Comparison of ENCODE assay signal across 1 cellular context in the genomic region with DNA sequence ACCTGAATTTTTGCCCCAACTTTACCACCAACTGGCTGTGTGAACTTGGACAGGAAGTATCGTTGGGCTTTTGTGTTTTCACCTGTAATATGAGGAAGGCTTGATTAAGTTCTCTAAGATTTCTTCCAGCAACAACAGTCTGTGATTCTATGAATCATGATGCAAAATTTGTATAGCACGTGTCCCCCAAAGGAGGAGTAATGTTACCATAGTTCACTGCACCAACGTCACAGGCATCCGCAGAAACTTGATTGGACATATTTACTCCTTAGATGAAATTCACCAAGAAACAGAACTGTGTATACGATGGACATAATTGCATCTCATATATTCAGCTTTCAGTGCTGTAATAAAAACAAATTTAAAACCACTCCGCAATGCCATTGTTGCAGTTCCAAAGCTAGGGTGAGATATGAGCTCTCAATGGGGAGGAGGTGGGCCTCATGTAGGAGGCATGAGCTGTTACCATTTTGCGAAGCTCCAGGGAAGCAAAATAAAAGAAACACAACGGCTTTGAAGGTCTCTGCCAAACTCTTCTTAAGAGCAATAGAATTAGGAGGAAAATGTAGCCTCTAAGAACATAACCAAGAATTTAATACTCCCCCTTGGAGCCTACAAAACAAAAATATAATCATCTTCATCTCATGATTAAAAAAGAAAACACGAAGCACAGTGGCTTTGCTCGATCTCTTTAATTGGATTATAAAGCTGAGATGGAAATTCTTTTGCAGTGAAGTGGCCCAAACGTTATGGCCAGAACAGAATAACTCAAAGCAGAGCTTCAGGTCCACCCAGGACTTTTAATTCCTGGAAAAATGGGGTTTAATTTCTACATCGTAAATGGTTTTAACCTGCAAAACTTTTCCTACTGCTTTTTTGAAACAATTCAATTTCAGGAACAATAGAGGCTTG.
TF ChIP-seq lines count a peak whose summit lies in the region.

No MANE protein-coding gene starts in this region.

TF ChIP-seq in K562, 482 proteins besides CTCF, POLR2A, EP300 and RAD21:
- TF ChIP-seq, protein P1, sequence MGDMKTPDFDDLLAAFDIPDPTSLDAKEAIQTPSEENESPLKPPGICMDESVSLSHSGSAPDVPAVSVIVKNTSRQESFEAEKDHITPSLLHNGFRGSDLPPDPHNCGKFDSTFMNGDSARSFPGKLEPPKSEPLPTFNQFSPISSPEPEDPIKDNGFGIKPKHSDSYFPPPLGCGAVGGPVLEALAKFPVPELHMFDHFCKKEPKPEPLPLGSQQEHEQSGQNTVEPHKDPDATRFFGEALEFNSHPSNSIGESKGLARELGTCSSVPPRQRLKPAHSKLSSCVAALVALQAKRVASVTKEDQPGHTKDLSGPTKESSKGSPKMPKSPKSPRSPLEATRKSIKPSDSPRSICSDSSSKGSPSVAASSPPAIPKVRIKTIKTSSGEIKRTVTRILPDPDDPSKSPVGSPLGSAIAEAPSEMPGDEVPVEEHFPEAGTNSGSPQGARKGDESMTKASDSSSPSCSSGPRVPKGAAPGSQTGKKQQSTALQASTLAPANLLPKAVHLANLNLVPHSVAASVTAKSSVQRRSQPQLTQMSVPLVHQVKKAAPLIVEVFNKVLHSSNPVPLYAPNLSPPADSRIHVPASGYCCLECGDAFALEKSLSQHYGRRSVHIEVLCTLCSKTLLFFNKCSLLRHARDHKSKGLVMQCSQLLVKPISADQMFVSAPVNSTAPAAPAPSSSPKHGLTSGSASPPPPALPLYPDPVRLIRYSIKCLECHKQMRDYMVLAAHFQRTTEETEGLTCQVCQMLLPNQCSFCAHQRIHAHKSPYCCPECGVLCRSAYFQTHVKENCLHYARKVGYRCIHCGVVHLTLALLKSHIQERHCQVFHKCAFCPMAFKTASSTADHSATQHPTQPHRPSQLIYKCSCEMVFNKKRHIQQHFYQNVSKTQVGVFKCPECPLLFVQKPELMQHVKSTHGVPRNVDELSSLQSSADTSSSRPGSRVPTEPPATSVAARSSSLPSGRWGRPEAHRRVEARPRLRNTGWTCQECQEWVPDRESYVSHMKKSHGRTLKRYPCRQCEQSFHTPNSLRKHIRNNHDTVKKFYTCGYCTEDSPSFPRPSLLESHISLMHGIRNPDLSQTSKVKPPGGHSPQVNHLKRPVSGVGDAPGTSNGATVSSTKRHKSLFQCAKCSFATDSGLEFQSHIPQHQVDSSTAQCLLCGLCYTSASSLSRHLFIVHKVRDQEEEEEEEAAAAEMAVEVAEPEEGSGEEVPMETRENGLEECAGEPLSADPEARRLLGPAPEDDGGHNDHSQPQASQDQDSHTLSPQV (IDR thresholded peaks at IDR 0.05): 0 out of 2 replicates have a peak, but pooled peaks have one; percentile 15
- no peak for TF ChIP-seq CXXC5 (CRISPR knock-in tag; IDR thresholded peaks at IDR 0.05)
- TF ChIP-seq, protein P2, sequence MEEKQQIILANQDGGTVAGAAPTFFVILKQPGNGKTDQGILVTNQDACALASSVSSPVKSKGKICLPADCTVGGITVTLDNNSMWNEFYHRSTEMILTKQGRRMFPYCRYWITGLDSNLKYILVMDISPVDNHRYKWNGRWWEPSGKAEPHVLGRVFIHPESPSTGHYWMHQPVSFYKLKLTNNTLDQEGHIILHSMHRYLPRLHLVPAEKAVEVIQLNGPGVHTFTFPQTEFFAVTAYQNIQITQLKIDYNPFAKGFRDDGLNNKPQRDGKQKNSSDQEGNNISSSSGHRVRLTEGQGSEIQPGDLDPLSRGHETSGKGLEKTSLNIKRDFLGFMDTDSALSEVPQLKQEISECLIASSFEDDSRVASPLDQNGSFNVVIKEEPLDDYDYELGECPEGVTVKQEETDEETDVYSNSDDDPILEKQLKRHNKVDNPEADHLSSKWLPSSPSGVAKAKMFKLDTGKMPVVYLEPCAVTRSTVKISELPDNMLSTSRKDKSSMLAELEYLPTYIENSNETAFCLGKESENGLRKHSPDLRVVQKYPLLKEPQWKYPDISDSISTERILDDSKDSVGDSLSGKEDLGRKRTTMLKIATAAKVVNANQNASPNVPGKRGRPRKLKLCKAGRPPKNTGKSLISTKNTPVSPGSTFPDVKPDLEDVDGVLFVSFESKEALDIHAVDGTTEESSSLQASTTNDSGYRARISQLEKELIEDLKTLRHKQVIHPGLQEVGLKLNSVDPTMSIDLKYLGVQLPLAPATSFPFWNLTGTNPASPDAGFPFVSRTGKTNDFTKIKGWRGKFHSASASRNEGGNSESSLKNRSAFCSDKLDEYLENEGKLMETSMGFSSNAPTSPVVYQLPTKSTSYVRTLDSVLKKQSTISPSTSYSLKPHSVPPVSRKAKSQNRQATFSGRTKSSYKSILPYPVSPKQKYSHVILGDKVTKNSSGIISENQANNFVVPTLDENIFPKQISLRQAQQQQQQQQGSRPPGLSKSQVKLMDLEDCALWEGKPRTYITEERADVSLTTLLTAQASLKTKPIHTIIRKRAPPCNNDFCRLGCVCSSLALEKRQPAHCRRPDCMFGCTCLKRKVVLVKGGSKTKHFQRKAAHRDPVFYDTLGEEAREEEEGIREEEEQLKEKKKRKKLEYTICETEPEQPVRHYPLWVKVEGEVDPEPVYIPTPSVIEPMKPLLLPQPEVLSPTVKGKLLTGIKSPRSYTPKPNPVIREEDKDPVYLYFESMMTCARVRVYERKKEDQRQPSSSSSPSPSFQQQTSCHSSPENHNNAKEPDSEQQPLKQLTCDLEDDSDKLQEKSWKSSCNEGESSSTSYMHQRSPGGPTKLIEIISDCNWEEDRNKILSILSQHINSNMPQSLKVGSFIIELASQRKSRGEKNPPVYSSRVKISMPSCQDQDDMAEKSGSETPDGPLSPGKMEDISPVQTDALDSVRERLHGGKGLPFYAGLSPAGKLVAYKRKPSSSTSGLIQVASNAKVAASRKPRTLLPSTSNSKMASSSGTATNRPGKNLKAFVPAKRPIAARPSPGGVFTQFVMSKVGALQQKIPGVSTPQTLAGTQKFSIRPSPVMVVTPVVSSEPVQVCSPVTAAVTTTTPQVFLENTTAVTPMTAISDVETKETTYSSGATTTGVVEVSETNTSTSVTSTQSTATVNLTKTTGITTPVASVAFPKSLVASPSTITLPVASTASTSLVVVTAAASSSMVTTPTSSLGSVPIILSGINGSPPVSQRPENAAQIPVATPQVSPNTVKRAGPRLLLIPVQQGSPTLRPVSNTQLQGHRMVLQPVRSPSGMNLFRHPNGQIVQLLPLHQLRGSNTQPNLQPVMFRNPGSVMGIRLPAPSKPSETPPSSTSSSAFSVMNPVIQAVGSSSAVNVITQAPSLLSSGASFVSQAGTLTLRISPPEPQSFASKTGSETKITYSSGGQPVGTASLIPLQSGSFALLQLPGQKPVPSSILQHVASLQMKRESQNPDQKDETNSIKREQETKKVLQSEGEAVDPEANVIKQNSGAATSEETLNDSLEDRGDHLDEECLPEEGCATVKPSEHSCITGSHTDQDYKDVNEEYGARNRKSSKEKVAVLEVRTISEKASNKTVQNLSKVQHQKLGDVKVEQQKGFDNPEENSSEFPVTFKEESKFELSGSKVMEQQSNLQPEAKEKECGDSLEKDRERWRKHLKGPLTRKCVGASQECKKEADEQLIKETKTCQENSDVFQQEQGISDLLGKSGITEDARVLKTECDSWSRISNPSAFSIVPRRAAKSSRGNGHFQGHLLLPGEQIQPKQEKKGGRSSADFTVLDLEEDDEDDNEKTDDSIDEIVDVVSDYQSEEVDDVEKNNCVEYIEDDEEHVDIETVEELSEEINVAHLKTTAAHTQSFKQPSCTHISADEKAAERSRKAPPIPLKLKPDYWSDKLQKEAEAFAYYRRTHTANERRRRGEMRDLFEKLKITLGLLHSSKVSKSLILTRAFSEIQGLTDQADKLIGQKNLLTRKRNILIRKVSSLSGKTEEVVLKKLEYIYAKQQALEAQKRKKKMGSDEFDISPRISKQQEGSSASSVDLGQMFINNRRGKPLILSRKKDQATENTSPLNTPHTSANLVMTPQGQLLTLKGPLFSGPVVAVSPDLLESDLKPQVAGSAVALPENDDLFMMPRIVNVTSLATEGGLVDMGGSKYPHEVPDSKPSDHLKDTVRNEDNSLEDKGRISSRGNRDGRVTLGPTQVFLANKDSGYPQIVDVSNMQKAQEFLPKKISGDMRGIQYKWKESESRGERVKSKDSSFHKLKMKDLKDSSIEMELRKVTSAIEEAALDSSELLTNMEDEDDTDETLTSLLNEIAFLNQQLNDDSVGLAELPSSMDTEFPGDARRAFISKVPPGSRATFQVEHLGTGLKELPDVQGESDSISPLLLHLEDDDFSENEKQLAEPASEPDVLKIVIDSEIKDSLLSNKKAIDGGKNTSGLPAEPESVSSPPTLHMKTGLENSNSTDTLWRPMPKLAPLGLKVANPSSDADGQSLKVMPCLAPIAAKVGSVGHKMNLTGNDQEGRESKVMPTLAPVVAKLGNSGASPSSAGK (IDR thresholded peaks at IDR 0.05): peak; percentile 44
TF ChIP-seq in K562: peak in this region for 2.
